Comparison of ENCODE assay signal across 8 cellular contexts in genomic region chr2:28622101-28622499, GRCh38.
A peak's percentile ranks its signal among the peaks of the same experiment; 100 is the strongest.
DNase-seq lines count a peak whose midpoint lies in the region; ATAC-seq and TF ChIP-seq lines count a peak whose summit lies in the region.

No MANE protein-coding gene starts in this region.

- H3K4me3 ChIP-seq in Loucy (ENCODE audit: low read length, poor library complexity, severe bottlenecking) (peak overlapping the region; percentile 64), adrenal gland (no peak overlapping the region), MG63 (no peak overlapping the region)

- H3K4me1 Mint-ChIP-seq in stimulated activated effector memory CD8-positive, alpha-beta T cell treated with anti-CD3 and anti-CD28 coated beads, Interleukin-12 subunit alpha, Interleukin-12 subunit beta, amount 100 ng/mL, for 72 hours = peaks cover 93% of the 10 kb centered on the region

- H3K27ac Mint-ChIP-seq in stimulated activated effector memory CD8-positive, alpha-beta T cell treated with anti-CD3 and anti-CD28 coated beads, Interleukin-12 subunit alpha, Interleukin-12 subunit beta, amount 100 ng/mL, for 72 hours = peak overlapping the region; percentile 98

- no peaks in the 10 kb centered on the region for H3K36me3 Mint-ChIP-seq in stimulated activated effector memory CD8-positive, alpha-beta T cell treated with anti-CD3 and anti-CD28 coated beads, Interleukin-12 subunit alpha, Interleukin-12 subunit beta, amount 100 ng/mL, for 72 hours

- H3K36me3 ChIP-seq in Loucy (ENCODE audit: insufficient read depth, low read length) = no peaks in the 10 kb centered on the region
- H3K36me3 ChIP-seq in adrenal gland (replicated peaks in 1 of 2) = no peaks in the 10 kb centered on the region
- H3K36me3 ChIP-seq in MG63 = no peaks in the 10 kb centered on the region

- peak overlapping the region; percentile 40 for H3K4me3 Mint-ChIP-seq in stimulated activated effector memory CD8-positive, alpha-beta T cell treated with anti-CD3 and anti-CD28 coated beads, Interleukin-12 subunit alpha, Interleukin-12 subunit beta, amount 100 ng/mL, for 72 hours

- H3K9me2 ChIP-seq in Loucy (replicated peaks; ENCODE audit: low read depth, low read length) = no peaks in the 10 kb centered on the region

- H3K9me3 Mint-ChIP-seq in stimulated activated effector memory CD8-positive, alpha-beta T cell treated with anti-CD3 and anti-CD28 coated beads, Interleukin-12 subunit alpha, Interleukin-12 subunit beta, amount 100 ng/mL, for 72 hours = peaks cover 4% of the 10 kb centered on the region

- H3K27ac ChIP-seq in adrenal gland = peak overlapping the region in 4 of 5 donors; percentile 33 to 89 (median 66)
- H3K27ac ChIP-seq in layer of hippocampus (ENCODE audit: low read depth, low read length) = peak overlapping the region; percentile 84

- WGBS in adrenal gland, 4 donors = 17 to 30% (median 29%) methylated on average over 2 of the region's 2 CpGs

- H3K4me1 ChIP-seq in Loucy (ENCODE audit: insufficient read depth, low read length, poor library complexity, severe bottlenecking) = peaks cover 73% of the 10 kb centered on the region
- H3K4me1 ChIP-seq in adrenal gland (replicated peaks in 1 of 2) = peaks cover 10 to 40% of the 10 kb centered on the region in 2 donors

- peak overlapping the region; percentile 55 for H3K9ac ChIP-seq in Loucy (ENCODE audit: low read depth, low read length, poor library complexity, severe bottlenecking)

- peak overlapping the region; percentile 51; the same call in 1 of the 2 replicates for H2AFZ ChIP-seq in Loucy (ENCODE audit: low read length)

- H3K9me3 ChIP-seq in Loucy (ENCODE audit: insufficient read depth, low read depth, low read length) (no peaks in the 10 kb centered on the region), adrenal gland (replicated peaks in 1 of 3) (no peaks in the 10 kb centered on the region), MG63 (no peaks in the 10 kb centered on the region)

- no peak for ATAC-seq in stimulated activated effector memory CD8-positive, alpha-beta T cell treated with anti-CD3 and anti-CD28 coated beads, Interleukin-12 subunit alpha, Interleukin-12 subunit beta, amount 100 ng/mL, for 72 hours

- H3F3A ChIP-seq in Loucy (ENCODE audit: low read depth) = no peaks in the 10 kb centered on the region; the same call in 1 of the 2 replicates

- peak overlapping the region; percentile 83 for H3K4me2 ChIP-seq in Loucy (ENCODE audit: low read depth, low read length, poor library complexity, severe bottlenecking)

- DNase-seq in adrenal gland (peak in 1 of 7 donors; percentile 51), NCI-H524 (lab: John Stamatoyannopoulos, UW) (no peak), MG63 (no peak), putamen (ENCODE audit: low spot score) (no peak), SIG-M5 treated with dmso at 0.1 percent for 504 hours (lab: John Stamatoyannopoulos, UW; ENCODE audit: unreplicated experiment) (no peak)
- DNase-seq in stimulated activated effector memory CD8-positive, alpha-beta T cell treated with anti-CD3 and anti-CD28 coated beads, Interleukin-12 subunit alpha, Interleukin-12 subunit beta, amount 100 ng/mL, for 72 hours (ENCODE audit: low spot score in 2 of 2) = no peak

- H3K27me3 ChIP-seq in Loucy (ENCODE audit: insufficient read depth, low read length, poor library complexity, severe bottlenecking) (no peaks in the 10 kb centered on the region), adrenal gland (no peaks in the 10 kb centered on the region), layer of hippocampus (ENCODE audit: control insufficient read depth, insufficient read depth, low read length) (no peaks in the 10 kb centered on the region), MG63 (no peaks in the 10 kb centered on the region)

- H3K79me2 ChIP-seq in Loucy (ENCODE audit: insufficient read depth, low read length) = no peaks in the 10 kb centered on the region

- TF ChIP-seq POLR2A in adrenal gland (IDR thresholded peaks at IDR 0.05) = no peak

- H4K20me1 ChIP-seq in Loucy (ENCODE audit: insufficient read depth, low read length, poor library complexity, severe bottlenecking) = no peaks in the 10 kb centered on the region

- no peak for TF ChIP-seq CTCF in Loucy (conservative IDR thresholded peaks at IDR 0.05; ENCODE audit: low read length)
- no peak for TF ChIP-seq CTCF in adrenal gland (IDR thresholded peaks at IDR 0.05)

- intact Hi-C loops in adrenal gland (cut with DNase I) = no loop called here
